Comparison of ENCODE assay signal across 15 cellular contexts in the genomic region with DNA sequence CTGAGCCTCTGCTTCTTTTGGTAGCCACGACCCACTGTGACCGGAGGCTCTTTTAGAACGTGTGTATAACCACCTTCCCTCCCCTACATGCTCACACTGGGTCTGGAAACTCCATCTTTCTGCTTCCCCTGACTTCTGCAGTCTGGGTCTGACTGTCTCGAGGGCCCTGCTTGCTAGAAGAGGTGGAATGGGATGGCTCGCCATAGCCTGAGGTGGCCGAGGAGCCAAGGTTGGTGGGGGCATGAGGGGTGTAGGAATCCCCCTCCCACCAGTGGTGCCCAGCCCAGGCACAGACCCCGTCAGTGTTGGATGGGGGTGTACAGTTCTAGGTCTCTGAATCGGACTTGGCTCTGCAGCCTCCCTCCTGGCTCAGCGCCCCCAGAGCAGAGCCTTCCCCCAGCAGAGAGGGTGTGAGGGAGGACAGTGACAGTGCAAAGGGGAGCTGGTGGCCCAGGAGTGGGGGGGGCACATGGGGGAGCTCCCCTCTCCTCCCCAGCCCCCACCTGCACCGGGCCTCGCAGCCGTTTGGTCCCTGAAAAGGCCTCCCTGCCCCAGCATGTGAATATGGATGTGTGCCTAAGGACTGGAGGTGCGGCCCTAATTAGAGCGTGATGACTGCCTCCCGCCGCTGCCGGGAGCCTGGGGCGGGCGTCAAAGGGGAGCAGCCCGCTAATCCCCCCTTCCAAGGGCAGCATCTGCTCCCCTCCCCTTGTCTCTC.
DNase-seq lines count a peak whose midpoint lies in the region; ATAC-seq, FAIRE-seq and TF ChIP-seq lines count a peak whose summit lies in the region.
"Had no signal": no experiment of that assay in that cellular context is flagged by ENCODE, and none has a peak within 500 bp of the region (broad histone marks: within the 10 kb centered on the region; RNA-seq: fewer than 3 reads in every experiment).

No MANE protein-coding gene starts in this region.

- DNase-seq in natural killer cell treated with Interleukin-12 subunit alpha and Interleukin-12 subunit beta and Interleukin-15 and Interleukin-18, amount 100 ng/mL, for 72 hours (ENCODE audit: low spot score): peak; percentile 44
- no peak for DNase-seq in natural killer cell
- peak; percentile 60 for DNase-seq in NCI-H2227 (lab: John Stamatoyannopoulos, UW; ENCODE audit: unreplicated experiment)
- DNase-seq in kidney: peak; percentile 41
- no peak for DNase-seq in HAP-1 (ENCODE audit: low spot score in 2 of 2)
- no peak for DNase-seq in caudate nucleus (lab: John Stamatoyannopoulos, UW)
- DNase-seq: activated CD4-positive, CD25-positive, alpha-beta regulatory T cell treated with anti-CD3 and anti-CD28 coated beads, Interleukin-2, amount 50 U/mL, for 72 hours; activated naive CD4-positive, alpha-beta T cell treated with anti-CD3 and anti-CD28 coated beads for 36 hours; AML-193; kidney glomerular epithelial cell; NK-92 treated with Interleukin-12 subunit alpha and Interleukin-12 subunit beta, amount 100 ng/mL, for 24 hours had no signal

- intact Hi-C loops in natural killer cell (cut with micrococcal nuclease) (no loop called here), kidney (cut with DNase I) (no loop called here)

- no peak for FAIRE-seq in kidney (lab: Jason Lieb, UNC)

- H3K36me3 ChIP-seq in kidney (ENCODE audit: control insufficient read depth in 1 of 2, insufficient read depth in 2 of 2, low read length in 2 of 2) (no peaks in the 10 kb centered on the region), HAP-1 (replicated peaks) (no peaks in the 10 kb centered on the region)

- peaks cover 0 to 4% of the 10 kb centered on the region in 2 donors for H3K4me1 Mint-ChIP-seq in natural killer cell treated with Interleukin-12 subunit alpha and Interleukin-12 subunit beta and Interleukin-15 and Interleukin-18, amount 100 ng/mL, for 72 hours (ENCODE audit: low read depth in 2 of 2)
- H3K4me1 Mint-ChIP-seq in natural killer cell: peaks cover 5% of the 10 kb centered on the region in 2 donors

- peaks cover 10% of the 10 kb centered on the region for H3K9me3 Mint-ChIP-seq in natural killer cell treated with Interleukin-12 subunit alpha and Interleukin-12 subunit beta and Interleukin-15 and Interleukin-18, amount 100 ng/mL, for 72 hours
- peaks cover 3 to 4% of the 10 kb centered on the region in 2 donors for H3K9me3 Mint-ChIP-seq in natural killer cell
- H3K9me3 Mint-ChIP-seq: T-helper 1 cell treated with Interleukin-12 subunit alpha and Interleukin-12 subunit beta and Interleukin-4 antibody, amounts not matched to agents 30 μg/mL and 1 μg/mL, for 36 hours had no signal

- peaks cover 17% of the 10 kb centered on the region for H3K36me3 Mint-ChIP-seq in natural killer cell treated with Interleukin-12 subunit alpha and Interleukin-12 subunit beta and Interleukin-15 and Interleukin-18, amount 100 ng/mL, for 72 hours
- H3K36me3 Mint-ChIP-seq in natural killer cell: peaks cover 24% of the 10 kb centered on the region

- no peak overlapping the region for H3K9ac ChIP-seq in kidney (ENCODE audit: low read length in 2 of 2)

- H3K27ac ChIP-seq in kidney (ENCODE audit: low read depth in 2 of 2, low read length in 2 of 2): no peak overlapping the region
- no peak overlapping the region for H3K27ac ChIP-seq in caudate nucleus (ENCODE audit: low read depth, low read length)
- H3K27ac ChIP-seq: body of pancreas, dorsolateral prefrontal cortex had no signal

- H3K4me3 ChIP-seq in kidney (ENCODE audit: low read length in 2 of 2): no peak overlapping the region
- H3K4me3 ChIP-seq in HAP-1: no peak overlapping the region
- H3K4me3 ChIP-seq: body of pancreas, dorsolateral prefrontal cortex had no signal

- in situ Hi-C loops in HAP-1 (cut with MboI; ENCODE audit: low sequenced_read_pairs): no loop called here

- no peak overlapping the region for H3K27ac Mint-ChIP-seq in natural killer cell treated with Interleukin-12 subunit alpha and Interleukin-12 subunit beta and Interleukin-15 and Interleukin-18, amount 100 ng/mL, for 72 hours
- H3K27ac Mint-ChIP-seq in natural killer cell: no peak overlapping the region
- H3K27ac Mint-ChIP-seq: activated naive CD4-positive, alpha-beta T cell treated with anti-CD3 and anti-CD28 coated beads for 36 hours; T-helper 1 cell treated with Interleukin-12 subunit alpha and Interleukin-12 subunit beta and Interleukin-4 antibody, amounts not matched to agents 30 μg/mL and 1 μg/mL, for 36 hours had no signal

- H3K4me1 ChIP-seq in kidney (ENCODE audit: control insufficient read depth in 1 of 2, insufficient read depth in 1 of 2, low read depth in 1 of 2, low read length in 2 of 2) (no peaks in the 10 kb centered on the region), HAP-1 (no peaks in the 10 kb centered on the region)
- H3K4me1 ChIP-seq: body of pancreas had no signal

- H3K4me3 Mint-ChIP-seq in natural killer cell treated with Interleukin-12 subunit alpha and Interleukin-12 subunit beta and Interleukin-15 and Interleukin-18, amount 100 ng/mL, for 72 hours: no peak overlapping the region
- H3K4me3 Mint-ChIP-seq in natural killer cell: no peak overlapping the region
- H3K4me3 Mint-ChIP-seq: activated naive CD4-positive, alpha-beta T cell treated with anti-CD3 and anti-CD28 coated beads for 36 hours; T-helper 1 cell treated with Interleukin-12 subunit alpha and Interleukin-12 subunit beta and Interleukin-4 antibody, amounts not matched to agents 30 μg/mL and 1 μg/mL, for 36 hours had no signal

- H3K27me3 Mint-ChIP-seq in natural killer cell treated with Interleukin-12 subunit alpha and Interleukin-12 subunit beta and Interleukin-15 and Interleukin-18, amount 100 ng/mL, for 72 hours: no peaks in the 10 kb centered on the region
- H3K27me3 Mint-ChIP-seq in natural killer cell (ENCODE audit: low read depth in 2 of 2): peaks cover 0 to 5% of the 10 kb centered on the region in 2 donors

- ATAC-seq in natural killer cell treated with Interleukin-12 subunit alpha and Interleukin-12 subunit beta and Interleukin-15 and Interleukin-18, amount 100 ng/mL, for 72 hours: peak in 1 of 2 donors; percentile 44
- no peak for ATAC-seq in natural killer cell
- ATAC-seq in GM18498 (IDR thresholded peaks at IDR 0.05; ENCODE audit: unreplicated experiment): no peak
- ATAC-seq: body of pancreas had no signal

- H3K27me3 ChIP-seq in HAP-1 (ENCODE audit: low read depth): no peaks in the 10 kb centered on the region
- H3K27me3 ChIP-seq: body of pancreas had no signal

- H3K9me3 ChIP-seq in kidney (ENCODE audit: control insufficient read depth in 1 of 2, low read length in 2 of 2) (peaks cover 4 to 8% of the 10 kb centered on the region in 2 donors), HAP-1 (0 out of 2 replicates have a peak, but pooled peaks cover 3% of the 10 kb centered on the region)
- H3K9me3 ChIP-seq: body of pancreas had no signal

- TF ChIP-seq CTCF in natural killer cell (IDR thresholded peaks at IDR 0.05) (no peak), kidney (IDR thresholded peaks at IDR 0.05; ENCODE audit: borderline replicate concordance, extremely low read depth, insufficient read depth) (no peak)

Comparison
In these comparisons a context has a peak if more than half of its experiments do, and no peak if none do; other contexts are left out.
1. DNase-seq: peak in natural killer cell treated with Interleukin-12 subunit alpha and Interleukin-12 subunit beta and Interleukin-15 and Interleukin-18, amount 100 ng/mL, for 72 hours (single experiment), NCI-H2227 (single experiment) and kidney (single experiment); none in natural killer cell (single experiment), HAP-1 (0 of 2) and caudate nucleus (0 of 61).